ENCODE assay signal across 26 cellular contexts in genomic region chr12:29638528-29638927, GRCh38.
"Had no signal": no experiment of that assay in that cellular context is flagged by ENCODE, and none has a peak within 500 bp of the region (broad histone marks: within the 10 kb centered on the region; RNA-seq: fewer than 3 reads in every experiment).

No MANE protein-coding gene starts in this region.

- H3K4me2 ChIP-seq: smooth muscle cell had no signal

- ATAC-seq: left colon; left lung; naive thymus-derived CD4-positive, alpha-beta T cell; natural killer cell treated with Interleukin-12 subunit alpha and Interleukin-12 subunit beta and Interleukin-15 and Interleukin-18, amount 100 ng/mL, for 72 hours; stimulated activated memory B cell treated with anti-CD40 and anti-IgM and Interleukin-4, amounts not matched to agents 10 μg/mL and 1 μg/mL and 100 μg/mL, for 72 hours; stimulated activated naive CD8-positive, alpha-beta T cell treated with anti-CD3 and anti-CD28 coated beads, Interleukin-15, amount 100 ng/mL, for 72 hours had no signal

- H3K9me3 ChIP-seq: left lung, lower lobe of right lung, neutrophil, ovary, right atrium auricular region, right lobe of liver, tibial nerve, uterus had no signal

- H3K36me3 ChIP-seq: left lung, lower lobe of right lung, neutrophil, ovary, right atrium auricular region, right lobe of liver, uterus had no signal

- DNase-seq: hypothalamus; immature natural killer cell; kidney; left colon; left lung; lower lobe of right lung; mammary epithelial cell; mesenchymal stem cell; naive thymus-derived CD4-positive, alpha-beta T cell; occipital lobe; ovary; right lobe of liver; stimulated activated CD4-positive, alpha-beta T cell treated with anti-CD3 and anti-CD28 coated beads, Interleukin-1b, Interleukin-23, amount 100 ng/mL, for 48 hours; stimulated activated CD4-positive, alpha-beta T cell treated with anti-CD3 and anti-CD28 coated beads, Interleukin-2, amount 100 ng/mL, for 48 hours; stimulated activated CD4-positive, alpha-beta T cell treated with anti-CD3 and anti-CD28 coated beads, Interleukin-4, amount 100 ng/mL, for 4 hours; stimulated activated CD8-positive, alpha-beta memory T cell treated with anti-CD3 and anti-CD28 coated beads, Interleukin-4, amount 100 ng/mL, for 48 hours; stimulated activated naive CD4-positive, alpha-beta T cell treated with Interleukin-2 at 50 U/mL for 16 hours; stimulated activated naive CD8-positive, alpha-beta T cell treated with anti-CD3 and anti-CD28 coated beads, Interleukin-15, amount 100 ng/mL, for 72 hours; substantia nigra; uterus had no signal

- H3K4me1 ChIP-seq: left lung, lower lobe of right lung, right lobe of liver, uterus had no signal

- H3K4me3 ChIP-seq: left lung, lower lobe of right lung, ovary, right atrium auricular region, right lobe of liver, smooth muscle cell, tibial nerve, uterus had no signal

- H3K27me3 ChIP-seq: left lung, neutrophil, ovary, right atrium auricular region, right lobe of liver, tibial nerve, uterus had no signal

- H3K27ac ChIP-seq: left lung, lower lobe of right lung, neutrophil, ovary, right atrium auricular region, right lobe of liver, tibial nerve, uterus had no signal
